In genomic region chr9:90801175-90801506, GRCh38 we compare ENCODE assay signal across 8 cellular contexts. TPM values are rescaled to one million over a fixed set of nuclear protein-coding genes. Genes with fewer than 3 reads are reported as not detected.
DNase-seq lines count a peak whose midpoint lies in the region; ATAC-seq and TF ChIP-seq lines count a peak whose summit lies in the region.

No MANE protein-coding gene starts in this region.

- DNase-seq in SHP77 treated with DMSO at 0.1 percent for 48 hours (lab: John Stamatoyannopoulos, UW), result peak; percentile 46
- no peak for DNase-seq in lower lobe of right lung
- DNase-seq in SW480 (ENCODE audit: low spot score), result no peak
- no peak for DNase-seq in CD4-positive, alpha-beta T cell
- DNase-seq in germinal center (ENCODE audit: low spot score), result no peak
- no peak for DNase-seq in RWPE1 (ENCODE audit: low spot score)

- POLR2A ChIA-PET in CD4-positive, alpha-beta T cell (lab: Charles Lee), result no interaction called here
- POLR2A ChIA-PET in RWPE1 (lab: Yijun Ruan, JAX; ENCODE audit: low non-redundant PET), result no interaction called here

- H3K9me3 ChIP-seq in lower lobe of right lung, result no peaks in the 10 kb centered on the region
- no peaks in the 10 kb centered on the region for H3K9me3 ChIP-seq in CD4-positive, alpha-beta T cell (ENCODE audit: control insufficient read depth, low read length)

- no peak overlapping the region for H3K27ac Mint-ChIP-seq in CD4-positive, alpha-beta T cell

- peaks cover 14% of the 10 kb centered on the region for H3K27me3 ChIP-seq in lower lobe of right lung (ENCODE audit: low read depth)
- peaks cover 69% of the 10 kb centered on the region for H3K27me3 ChIP-seq in CD4-positive, alpha-beta T cell (ENCODE audit: control insufficient read depth, insufficient read depth, low read length)

- H3K27ac ChIP-seq in lower lobe of right lung, result peak overlapping the region; percentile 92
- H3K27ac ChIP-seq in CD4-positive, alpha-beta T cell (ENCODE audit: low read depth, low read length), result no peak overlapping the region
- H3K27ac ChIP-seq in RWPE1, result no peak overlapping the region

- H3K4me3 ChIP-seq in GM08714 (ENCODE audit: low read length) (peak overlapping the region; percentile 81; the same call in 1 of the 2 replicates), lower lobe of right lung (peak overlapping the region; percentile 63)

- no peaks in the 10 kb centered on the region for H3K4me1 Mint-ChIP-seq in CD4-positive, alpha-beta T cell (ENCODE audit: low read depth)

- TF ChIP-seq CTCF in lower lobe of right lung (IDR thresholded peaks at IDR 0.05), result no peak
- no peak for TF ChIP-seq CTCF in CD4-positive, alpha-beta T cell (IDR thresholded peaks at IDR 0.05)
- TF ChIP-seq CTCF in RWPE1 (conservative IDR thresholded peaks at IDR 0.05; ENCODE audit: low read depth), result no peak

- no peaks in the 10 kb centered on the region for H3K9me3 Mint-ChIP-seq in CD4-positive, alpha-beta T cell

- H3K4me3 Mint-ChIP-seq in CD4-positive, alpha-beta T cell, result no peak overlapping the region

- H3K36me3 ChIP-seq in lower lobe of right lung, result no peaks in the 10 kb centered on the region

- CTCF ChIA-PET in CD4-positive, alpha-beta T cell (lab: Charles Lee), result no interaction called here
- CTCF ChIA-PET in RWPE1 (lab: Yijun Ruan, JAX), result interaction anchor here (0.7 to 1.1 kb wide), 5 partner anchors 25 to 608 kb away, joined by 3 to 7 read pairs (median 3); no protein-coding TSS in a partner anchor

- H3K36me3 Mint-ChIP-seq in CD4-positive, alpha-beta T cell (ENCODE audit: low read depth), result no peaks in the 10 kb centered on the region

- peaks cover 20% of the 10 kb centered on the region for H3K4me1 ChIP-seq in lower lobe of right lung

- peak; percentile 7 for ATAC-seq in HG02571 (IDR thresholded peaks at IDR 0.05; ENCODE audit: unreplicated experiment)
- ATAC-seq in lower lobe of right lung, result no peak
- ATAC-seq in CD4-positive, alpha-beta T cell (ENCODE audit: poor library complexity), result no peak

- intact Hi-C loops in lower lobe of right lung (cut with DNase I), result no loop called here
- intact Hi-C loops in CD4-positive, alpha-beta T cell (cut with DNase I, micrococcal nuclease), result no loop called here

- peaks cover 89% of the 10 kb centered on the region for H3K27me3 Mint-ChIP-seq in CD4-positive, alpha-beta T cell

RNA-seq across cellular contexts. Expression of gene SYK, which starts 0.5 kb away (rescaled TPM):
- 88.9 TPM for total RNA-seq in lower lobe of right lung
- 1 to 10 TPM; 1.1 to 1.2 TPM for total RNA-seq in CD4-positive, alpha-beta T cell

Comparison
In these comparisons a context has a peak if more than half of its experiments do, and no peak if none do; other contexts are left out.
1. RNA of gene SYK, which starts 0.5 kb away (total RNA-seq): 88.9 TPM in lower lobe of right lung (single experiment); 1.1 to 1.2 TPM in CD4-positive, alpha-beta T cell; every median in the first group is over 10 times any median in the second.